Comparison of ENCODE assay signal across 22 cellular contexts in genomic region chr5:96530901-96531300, GRCh38.
"Had no signal": no experiment of that assay in that cellular context is flagged by ENCODE, and none has a peak within 500 bp of the region (broad histone marks: within the 10 kb centered on the region; RNA-seq: fewer than 3 reads in every experiment).

No MANE protein-coding gene starts in this region.

- H3K4me1 ChIP-seq: gastroesophageal sphincter, parathyroid adenoma, prostate gland, testis, tibial nerve, upper lobe of right lung, vagina had no signal

- DNase-seq: effector memory CD4-positive, alpha-beta T cell; immature natural killer cell; kidney; left colon; mesendoderm; naive thymus-derived CD4-positive, alpha-beta T cell; nephron progenitor cell; stimulated activated CD4-positive, alpha-beta T cell treated with anti-CD3 and anti-CD28 coated beads, Interleukin-2, amount 100 ng/mL, for 24 hours; stimulated activated CD4-positive, alpha-beta T cell treated with anti-CD3 and anti-CD28 coated beads, Interleukin-4, amount 100 ng/mL, for 4 hours; stimulated activated naive B cell treated with anti-CD40 and anti-IgM and Interleukin-4, amounts not matched to agents 10 μg/mL and 1 μg/mL and 100 μg/mL, for 72 hours; stimulated activated naive CD8-positive, alpha-beta T cell treated with anti-CD3 and anti-CD28 coated beads, Interleukin-15, amount 100 ng/mL, for 72 hours; testis; upper lobe of right lung had no signal

- FAIRE-seq: endometrium, kidney had no signal

- H3K36me3 ChIP-seq: gastroesophageal sphincter, prostate gland, tibial nerve, upper lobe of right lung, vagina had no signal

- H3K9me3 ChIP-seq: gastroesophageal sphincter, prostate gland, testis, tibial nerve, upper lobe of right lung, vagina had no signal

- H3K27ac ChIP-seq: gastroesophageal sphincter, parathyroid adenoma, prostate gland, skin epidermis, testis, tibial nerve, upper lobe of right lung, vagina had no signal

- H3K4me3 ChIP-seq: gastroesophageal sphincter, prostate gland, skin epidermis, testis, tibial nerve, upper lobe of right lung, vagina had no signal

- ATAC-seq: esophagus mucosa; gastroesophageal sphincter; left colon; naive thymus-derived CD4-positive, alpha-beta T cell; sciatic nerve; stimulated activated naive B cell treated with anti-CD40 and anti-IgM and Interleukin-4, amounts not matched to agents 10 μg/mL and 1 μg/mL and 100 μg/mL, for 72 hours; stimulated activated naive CD8-positive, alpha-beta T cell treated with anti-CD3 and anti-CD28 coated beads, Interleukin-15, amount 100 ng/mL, for 72 hours; upper lobe of right lung had no signal

- H3K27me3 ChIP-seq: gastroesophageal sphincter, testis, tibial nerve, upper lobe of right lung, vagina had no signal
